1 cellular context compared by ENCODE assay signal in genomic region chr2:61660511-61661388, GRCh38.
TF ChIP-seq lines count a peak whose summit lies in the region.

No MANE protein-coding gene starts in this region.

TF ChIP-seq in HepG2, 621 proteins besides CTCF, POLR2A, EP300 and RAD21 (continued from another document and continues in another):
- TF ChIP-seq PATZ1 (CRISPR knock-in tag; IDR thresholded peaks at IDR 0.05) (no peak), NFE2L1 (CRISPR knock-in tag; IDR thresholded peaks at IDR 0.05; ENCODE audit: borderline replicate concordance) (no peak), ZNF83 (CRISPR knock-in tag; IDR thresholded peaks at IDR 0.05; ENCODE audit: borderline replicate concordance) (no peak), ZNF333 (CRISPR knock-in tag; IDR thresholded peaks at IDR 0.05; ENCODE audit: borderline replicate concordance) (no peak), NR2C2 (CRISPR knock-in tag; IDR thresholded peaks at IDR 0.05; ENCODE audit: borderline replicate concordance) (no peak), NFATC3 (CRISPR knock-in tag; IDR thresholded peaks at IDR 0.05) (no peak), ZNF276 (CRISPR knock-in tag; IDR thresholded peaks at IDR 0.05; ENCODE audit: low read depth) (no peak), ZNF597 (CRISPR knock-in tag; IDR thresholded peaks at IDR 0.05) (no peak), SOX13 (IDR thresholded peaks at IDR 0.05) (no peak), SOX13 (CRISPR knock-in tag; conservative IDR thresholded peaks at IDR 0.05 in 1 of 2, IDR thresholded peaks at IDR 0.05 in 1 of 2) (0 out of 4 replicates have a peak, but pooled peaks of 1 of the 2 experiments have one; percentile 7), NFAT5 (CRISPR knock-in tag; IDR thresholded peaks at IDR 0.05) (no peak), KLF6 (CRISPR knock-in tag; IDR thresholded peaks at IDR 0.05) (no peak), GATA4 (IDR thresholded peaks at IDR 0.05; ENCODE audit: borderline replicate concordance, low read depth) (no peak), ARID4A (CRISPR knock-in tag; IDR thresholded peaks at IDR 0.05; ENCODE audit: borderline replicate concordance) (no peak), RERE (CRISPR knock-in tag; IDR thresholded peaks at IDR 0.05; ENCODE audit: low read depth) (no peak), BRD4 (CRISPR knock-in tag; IDR thresholded peaks at IDR 0.05) (no peak), ZNF17 (CRISPR knock-in tag; IDR thresholded peaks at IDR 0.05) (peak; percentile 74; the same call in 1 of the 2 replicates), IKZF5 (CRISPR knock-in tag; IDR thresholded peaks at IDR 0.05) (0 out of 2 replicates have a peak, but pooled peaks have one; percentile 13), ZNF574 (CRISPR knock-in tag; IDR thresholded peaks at IDR 0.05) (no peak), MBNL3 (CRISPR knock-in tag; conservative IDR thresholded peaks at IDR 0.05) (no peak), ZBTB39 (CRISPR knock-in tag; IDR thresholded peaks at IDR 0.05) (no peak), ZBTB38 (CRISPR knock-in tag; IDR thresholded peaks at IDR 0.05) (no peak), MXD4 (CRISPR knock-in tag; IDR thresholded peaks at IDR 0.05) (no peak)
